In genomic region chr9:95373765-95374435, GRCh38 we compare ENCODE assay signal across 16 cellular contexts. TPM values are rescaled to one million over a fixed set of nuclear protein-coding genes. Genes with fewer than 3 reads are reported as not detected.
DNase-seq lines count a peak whose midpoint lies in the region; TF ChIP-seq lines count a peak whose summit lies in the region.
"Had no signal": no experiment of that assay in that cellular context is flagged by ENCODE, and none has a peak within 500 bp of the region (broad histone marks: within the 10 kb centered on the region; RNA-seq: fewer than 3 reads in every experiment).

No MANE protein-coding gene starts in this region.

- DNase-seq in HEK293T (ENCODE audit: extremely low spot score) (no peak), NCI-H1105 treated with DMSO at 0.1 percent for 48 hours (lab: John Stamatoyannopoulos, UW) (peak; percentile 25), esophagus muscularis mucosa (ENCODE audit: extremely low spot score) (peak; percentile 29), renal cortical epithelial cell (ENCODE audit: low read depth) (peak; percentile 31), coronary artery (ENCODE audit: low spot score) (no peak), neural progenitor cell (ENCODE audit: low spot score) (no peak)
- no peak for DNase-seq in stimulated activated CD4-positive, alpha-beta T cell treated with anti-CD3 and anti-CD28 coated beads, Interleukin-12 subunit alpha, Interleukin-12 subunit beta, amount 100 ng/mL, for 4 hours
- DNase-seq: ACHN; C1 segment of cervical spinal cord; CD8-positive, alpha-beta memory T cell; HFFc6; NCI-H146; NCI-H2227 treated with DMSO at 0.1 percent for 48 hours; NCI-H524 treated with DMSO at 0.1 percent for 48 hours; Peyer's patch had no signal

- H3K9ac ChIP-seq in neural progenitor cell = no peak overlapping the region
- H3K9ac ChIP-seq: KMS-11 had no signal

- WGBS in esophagus muscularis mucosa = 79% methylated on average over 8 of the region's 8 CpGs

- TF ChIP-seq POLR2A in esophagus muscularis mucosa (IDR thresholded peaks at IDR 0.05; ENCODE audit: low read depth) = no peak

- no peak overlapping the region for H3K4me2 ChIP-seq in neural progenitor cell
- H3K4me2 ChIP-seq: KMS-11 had no signal

- no peak overlapping the region for H3K27ac Mint-ChIP-seq in neural progenitor cell
- H3K27ac Mint-ChIP-seq: HFFc6 had no signal

- no peaks in the 10 kb centered on the region for H3K9me3 ChIP-seq in esophagus muscularis mucosa
- no peaks in the 10 kb centered on the region for H3K9me3 ChIP-seq in neural progenitor cell (ENCODE audit: low read depth)
- H3K9me3 ChIP-seq: Peyer's patch had no signal

- H3K27me3 Mint-ChIP-seq in neural progenitor cell (ENCODE audit: insufficient read depth, low read depth) = peaks cover 10% of the 10 kb centered on the region

- no peak overlapping the region for H2AFZ ChIP-seq in neural progenitor cell (replicated peaks)

- no peak overlapping the region for H3K4me3 Mint-ChIP-seq in neural progenitor cell
- H3K4me3 Mint-ChIP-seq: CD8-positive, alpha-beta memory T cell; HFFc6 had no signal

- no peaks in the 10 kb centered on the region for H4K20me1 ChIP-seq in neural progenitor cell (ENCODE audit: low read depth)

- H3K79me2 ChIP-seq in neural progenitor cell (ENCODE audit: low read depth) = no peaks in the 10 kb centered on the region

- H3K27ac ChIP-seq in esophagus muscularis mucosa (replicated peaks in 1 of 4) (no peak overlapping the region), coronary artery (no peak overlapping the region), neural progenitor cell (no peak overlapping the region)
- H3K27ac ChIP-seq: KMS-11, Peyer's patch had no signal

- no peak for TF ChIP-seq EP300 in esophagus muscularis mucosa (IDR thresholded peaks at IDR 0.05)

- POLR2A ChIA-PET in HEK293T (lab: Yijun Ruan, JAX) = no interaction called here

- TF ChIP-seq CTCF in esophagus muscularis mucosa (IDR thresholded peaks at IDR 0.05) (no peak), coronary artery (IDR thresholded peaks at IDR 0.05) (no peak), neural progenitor cell (IDR thresholded peaks at IDR 0.05) (no peak)

- H3K36me3 ChIP-seq in esophagus muscularis mucosa = no peaks in the 10 kb centered on the region
- H3K36me3 ChIP-seq in neural progenitor cell = no peaks in the 10 kb centered on the region
- H3K36me3 ChIP-seq: Peyer's patch had no signal

- H3K4me1 ChIP-seq in esophagus muscularis mucosa (peaks cover 0 to 28% (median 21%) of the 10 kb centered on the region in 4 donors), neural progenitor cell (no peaks in the 10 kb centered on the region)
- H3K4me1 ChIP-seq: Peyer's patch had no signal

- H3K4me1 Mint-ChIP-seq in neural progenitor cell = peaks cover 7% of the 10 kb centered on the region
- H3K4me1 Mint-ChIP-seq: CD8-positive, alpha-beta memory T cell had no signal

- H3K9me3 Mint-ChIP-seq in neural progenitor cell = peaks cover 6% of the 10 kb centered on the region
- H3K9me3 Mint-ChIP-seq: HFFc6 had no signal

- H3K4me3 ChIP-seq in esophagus muscularis mucosa = no peak overlapping the region
- no peak overlapping the region for H3K4me3 ChIP-seq in coronary artery
- no peak overlapping the region for H3K4me3 ChIP-seq in neural progenitor cell
- H3K4me3 ChIP-seq: Peyer's patch had no signal

- H3K27me3 ChIP-seq in esophagus muscularis mucosa (no peaks in the 10 kb centered on the region), neural progenitor cell (no peaks in the 10 kb centered on the region)
- H3K27me3 ChIP-seq: Peyer's patch had no signal

- H3K36me3 Mint-ChIP-seq in neural progenitor cell = no peaks in the 10 kb centered on the region
- H3K36me3 Mint-ChIP-seq: CD8-positive, alpha-beta memory T cell had no signal

- intact Hi-C loops in esophagus muscularis mucosa (cut with DNase I) = no loop called here

- CTCF ChIA-PET in HEK293T (lab: Yijun Ruan, JAX) = no interaction called here

- no peaks in the 10 kb centered on the region for H3F3A ChIP-seq in neural progenitor cell (ENCODE audit: low read depth)

TF ChIP-seq in HEK293T, 16 proteins besides CTCF, POLR2A, EP300 and RAD21:
- TF ChIP-seq L3MBTL2 (conservative IDR thresholded peaks at IDR 0.05) = no peak
- TF ChIP-seq CTBP1 (IDR thresholded peaks at IDR 0.05; ENCODE audit: borderline replicate concordance) = no peak
- TF ChIP-seq PKNOX1 (IDR thresholded peaks at IDR 0.05) = peak; percentile 68
- no peak for TF ChIP-seq FOXA1 (IDR thresholded peaks at IDR 0.05)
- TF ChIP-seq NFRKB (IDR thresholded peaks at IDR 0.05) = no peak
- TF ChIP-seq FOXK2 (IDR thresholded peaks at IDR 0.05) = no peak
- no peak for TF ChIP-seq ZNF384 (IDR thresholded peaks at IDR 0.05)
- no peak for TF ChIP-seq SUZ12 (IDR thresholded peaks at IDR 0.05)

RNA-seq across cellular contexts. Expression of gene FANCC, which starts 56.4 kb away (rescaled TPM):
- total RNA-seq in esophagus muscularis mucosa (1 to 10 TPM; 5.3 to 9.5 (median 6.8) TPM), renal cortical epithelial cell (2.8 and 8.6 TPM in 2 replicates), neural progenitor cell (ENCODE audit: low replicate concordance) (27.0 and 49.6 TPM in 2 replicates)

Comparison
In these comparisons a context has a peak if more than half of its experiments do, and no peak if none do; other contexts are left out.
1. DNase-seq: peak in NCI-H1105 treated with DMSO at 0.1 percent for 48 hours (single experiment), esophagus muscularis mucosa (single experiment) and renal cortical epithelial cell (single experiment); none in HEK293T (single experiment), stimulated activated CD4-positive, alpha-beta T cell treated with anti-CD3 and anti-CD28 coated beads, Interleukin-12 subunit alpha, Interleukin-12 subunit beta, amount 100 ng/mL, for 4 hours (single experiment), coronary artery (single experiment) and neural progenitor cell (single experiment).